In genomic region chr4:42512226-42512625, GRCh38 we compare ENCODE assay signal across 30 cellular contexts.
"Had no signal": no experiment of that assay in that cellular context is flagged by ENCODE, and none has a peak within 500 bp of the region (broad histone marks: within the 10 kb centered on the region; RNA-seq: fewer than 3 reads in every experiment).

No MANE protein-coding gene starts in this region.

- H3K27ac Mint-ChIP-seq: activated CD4-positive, alpha-beta memory T cell treated with anti-CD3 and anti-CD28 coated beads, Interleukin-2, amount 10 ng/mL, durations not matched to agents 7 days and 5 days; activated CD4-positive, alpha-beta T cell treated with anti-CD3 and anti-CD28 coated beads for 36 hours; activated CD4-positive, alpha-beta T cell treated with anti-CD3 and anti-CD28 coated beads, Interleukin-2, amount 10 ng/mL, durations not matched to agents 7 days and 5 days; activated CD8-positive, alpha-beta memory T cell treated with anti-CD3 and anti-CD28 coated beads, Interleukin-2, amount 10 ng/mL, durations not matched to agents 7 days and 5 days; activated CD8-positive, alpha-beta T cell treated with anti-CD3 and anti-CD28 coated beads, Interleukin-2, amount 10 ng/mL, durations not matched to agents 7 days and 5 days; activated naive CD4-positive, alpha-beta T cell treated with anti-CD3 and anti-CD28 coated beads, Interleukin-2, amount 10 ng/mL, durations not matched to agents 7 days and 5 days; activated naive CD4-positive, alpha-beta T cell treated with anti-CD3 and anti-CD28 coated beads, Interleukin-2, amount 50 U/mL, for 24 hours; activated naive CD8-positive, alpha-beta T cell; activated naive CD8-positive, alpha-beta T cell treated with anti-CD3 and anti-CD28 coated beads, Interleukin-2, amount 10 ng/mL, durations not matched to agents 7 days and 5 days; activated naive CD8-positive, alpha-beta T cell treated with anti-CD3 and anti-CD28 coated beads, Interleukin-2, amount 50 U/mL, for 24 hours; activated T-cell treated with anti-CD3 and anti-CD28 coated beads, Interleukin-2, amount 50 U/mL, for 24 hours; activated T-helper 2 cell treated with anti-CD3 and anti-CD28 coated beads, Interferon-gamma antibody, Interleukin-2, Interleukin-4, amounts not matched to agents 10 μg/mL and 5 μg/mL and 100 μg/mL, durations not matched to agents 14 hours and 24 hours and 36 hours; brain; T-helper 17 cell had no signal

- H3K9me3 Mint-ChIP-seq: activated CD4-positive, alpha-beta memory T cell treated with anti-CD3 and anti-CD28 coated beads, Interleukin-2, amount 10 ng/mL, durations not matched to agents 7 days and 5 days; activated CD4-positive, alpha-beta T cell treated with anti-CD3 and anti-CD28 coated beads, Interleukin-2, amount 10 ng/mL, durations not matched to agents 7 days and 5 days; activated naive CD4-positive, alpha-beta T cell treated with anti-CD3 and anti-CD28 coated beads, Interleukin-2, amount 10 ng/mL, durations not matched to agents 7 days and 5 days; activated naive CD4-positive, alpha-beta T cell treated with anti-CD3 and anti-CD28 coated beads, Interleukin-2, amount 50 U/mL, for 24 hours; activated naive CD8-positive, alpha-beta T cell treated with anti-CD3 and anti-CD28 coated beads, Interleukin-2, amount 10 ng/mL, durations not matched to agents 7 days and 5 days; activated naive CD8-positive, alpha-beta T cell treated with anti-CD3 and anti-CD28 coated beads, Interleukin-2, amount 50 U/mL, for 24 hours; activated T-cell treated with anti-CD3 and anti-CD28 coated beads, Interleukin-2, amount 50 U/mL, for 24 hours; activated T-helper 2 cell treated with anti-CD3 and anti-CD28 coated beads, Interferon-gamma antibody, Interleukin-2, Interleukin-4, amounts not matched to agents 10 μg/mL and 5 μg/mL and 100 μg/mL, durations not matched to agents 14 hours and 24 hours and 36 hours; brain; central memory CD8-positive, alpha-beta T cell had no signal

- H3K36me3 Mint-ChIP-seq: activated naive CD4-positive, alpha-beta T cell treated with anti-CD3 and anti-CD28 coated beads, Interleukin-2, amount 10 ng/mL, durations not matched to agents 7 days and 5 days had no signal

- H3K4me3 Mint-ChIP-seq: activated CD4-positive, alpha-beta memory T cell treated with anti-CD3 and anti-CD28 coated beads, Interleukin-2, amount 10 ng/mL, durations not matched to agents 7 days and 5 days; activated CD4-positive, alpha-beta T cell treated with anti-CD3 and anti-CD28 coated beads for 36 hours; activated CD4-positive, alpha-beta T cell treated with anti-CD3 and anti-CD28 coated beads, Interleukin-2, amount 10 ng/mL, durations not matched to agents 7 days and 5 days; activated CD8-positive, alpha-beta memory T cell treated with anti-CD3 and anti-CD28 coated beads, Interleukin-2, amount 10 ng/mL, durations not matched to agents 7 days and 5 days; activated CD8-positive, alpha-beta T cell treated with anti-CD3 and anti-CD28 coated beads, Interleukin-2, amount 10 ng/mL, durations not matched to agents 7 days and 5 days; activated naive CD4-positive, alpha-beta T cell treated with anti-CD3 and anti-CD28 coated beads, Interleukin-2, amount 10 ng/mL, durations not matched to agents 7 days and 5 days; activated naive CD4-positive, alpha-beta T cell treated with anti-CD3 and anti-CD28 coated beads, Interleukin-2, amount 50 U/mL, for 24 hours; activated naive CD8-positive, alpha-beta T cell; activated naive CD8-positive, alpha-beta T cell treated with anti-CD3 and anti-CD28 coated beads, Interleukin-2, amount 10 ng/mL, durations not matched to agents 7 days and 5 days; activated naive CD8-positive, alpha-beta T cell treated with anti-CD3 and anti-CD28 coated beads, Interleukin-2, amount 50 U/mL, for 24 hours; activated T-cell treated with anti-CD3 and anti-CD28 coated beads, Interleukin-2, amount 50 U/mL, for 24 hours; brain; central memory CD8-positive, alpha-beta T cell; T-helper 17 cell had no signal

- H3K27me3 Mint-ChIP-seq: activated CD4-positive, alpha-beta memory T cell treated with anti-CD3 and anti-CD28 coated beads, Interleukin-2, amount 10 ng/mL, durations not matched to agents 7 days and 5 days; activated CD4-positive, alpha-beta T cell treated with anti-CD3 and anti-CD28 coated beads for 36 hours; activated CD4-positive, alpha-beta T cell treated with anti-CD3 and anti-CD28 coated beads, Interleukin-2, amount 10 ng/mL, durations not matched to agents 7 days and 5 days; activated CD8-positive, alpha-beta memory T cell treated with anti-CD3 and anti-CD28 coated beads, Interleukin-2, amount 10 ng/mL, durations not matched to agents 7 days and 5 days; activated naive CD4-positive, alpha-beta T cell treated with anti-CD3 and anti-CD28 coated beads, Interleukin-2, amount 10 ng/mL, durations not matched to agents 7 days and 5 days; activated naive CD4-positive, alpha-beta T cell treated with anti-CD3 and anti-CD28 coated beads, Interleukin-2, amount 50 U/mL, for 24 hours; activated naive CD8-positive, alpha-beta T cell; activated naive CD8-positive, alpha-beta T cell treated with anti-CD3 and anti-CD28 coated beads, Interleukin-2, amount 10 ng/mL, durations not matched to agents 7 days and 5 days; activated naive CD8-positive, alpha-beta T cell treated with anti-CD3 and anti-CD28 coated beads, Interleukin-2, amount 50 U/mL, for 24 hours; activated T-cell treated with anti-CD3 and anti-CD28 coated beads, Interleukin-2, amount 50 U/mL, for 24 hours; brain; central memory CD8-positive, alpha-beta T cell; T-helper 17 cell had no signal

- H3K4me1 Mint-ChIP-seq: activated CD4-positive, alpha-beta memory T cell treated with anti-CD3 and anti-CD28 coated beads, Interleukin-2, amount 10 ng/mL, durations not matched to agents 7 days and 5 days; activated CD4-positive, alpha-beta T cell treated with anti-CD3 and anti-CD28 coated beads, Interleukin-2, amount 10 ng/mL, durations not matched to agents 7 days and 5 days; activated CD8-positive, alpha-beta memory T cell treated with anti-CD3 and anti-CD28 coated beads, Interleukin-2, amount 10 ng/mL, durations not matched to agents 7 days and 5 days; activated naive CD4-positive, alpha-beta T cell treated with anti-CD3 and anti-CD28 coated beads, Interleukin-2, amount 50 U/mL, for 24 hours; central memory CD8-positive, alpha-beta T cell had no signal

- DNase-seq: activated CD4-positive, alpha-beta memory T cell treated with anti-CD3 and anti-CD28 coated beads, Interleukin-2, amount 10 ng/mL, durations not matched to agents 7 days and 5 days; activated CD4-positive, alpha-beta T cell treated with anti-CD3 and anti-CD28 coated beads for 1 hour; activated CD4-positive, alpha-beta T cell treated with anti-CD3 and anti-CD28 coated beads for 36 hours; activated CD4-positive, alpha-beta T cell treated with anti-CD3 and anti-CD28 coated beads for 48 hours; activated CD4-positive, alpha-beta T cell treated with anti-CD3 and anti-CD28 coated beads, Interleukin-2, amount 10 ng/mL, durations not matched to agents 7 days and 5 days; activated CD4-positive, alpha-beta T cell treated with anti-CD3 and anti-CD28 coated beads, Interleukin-2, amount 50 U/mL, for 48 hours; activated CD4-positive, CD25-positive, alpha-beta regulatory T cell; activated CD8-positive, alpha-beta memory T cell treated with anti-CD3 and anti-CD28 coated beads for 24 hours; activated CD8-positive, alpha-beta memory T cell treated with anti-CD3 and anti-CD28 coated beads, Interleukin-2, amount 10 ng/mL, durations not matched to agents 7 days and 5 days; activated CD8-positive, alpha-beta memory T cell treated with anti-CD3 and anti-CD28 coated beads, Interleukin-2, amount 50 U/mL, for 48 hours; activated CD8-positive, alpha-beta T cell treated with anti-CD3 and anti-CD28 coated beads, Interleukin-2, amount 10 ng/mL, durations not matched to agents 7 days and 5 days; activated effector memory CD4-positive, alpha-beta T cell treated with Interleukin-2 at 50 U/mL for 16 hours; activated gamma-delta T cell; activated naive CD4-positive, alpha-beta T cell treated with anti-CD3 and anti-CD28 coated beads, Interleukin-2, amount 10 ng/mL, durations not matched to agents 7 days and 5 days; activated naive CD4-positive, alpha-beta T cell treated with Interleukin-2 at 50 U/mL for 16 hours; activated naive CD8-positive, alpha-beta T cell treated with anti-CD3 and anti-CD28 coated beads, Interleukin-2, amount 10 ng/mL, durations not matched to agents 7 days and 5 days; activated naive CD8-positive, alpha-beta T cell treated with anti-CD3 and anti-CD28 coated beads, Interleukin-2, amount 50 U/mL, for 24 hours; activated T-cell treated with anti-CD3 and anti-CD28 coated beads, Interleukin-2, amount 50 U/mL, for 24 hours; activated T-cell treated with anti-CD3 and anti-CD28 coated beads, Interleukin-2, amount 50 U/mL, for 48 hours; amygdala; anterior cingulate cortex; caudate nucleus; cerebellar nuclear complex; T-helper 17 cell had no signal

- ATAC-seq: activated CD4-positive, alpha-beta T cell treated with anti-CD3 and anti-CD28 coated beads for 36 hours; activated CD4-positive, CD25-positive, alpha-beta regulatory T cell treated with anti-CD3 and anti-CD28 coated beads, Interleukin-2, amount 50 U/mL, for 24 hours; activated CD8-positive, alpha-beta memory T cell treated with anti-CD3 and anti-CD28 coated beads, Interleukin-2, amount 10 ng/mL, durations not matched to agents 7 days and 5 days; activated CD8-positive, alpha-beta T cell treated with anti-CD3 and anti-CD28 coated beads, Interleukin-2, amount 10 ng/mL, durations not matched to agents 7 days and 5 days; activated naive CD8-positive, alpha-beta T cell treated with anti-CD3 and anti-CD28 coated beads, Interleukin-2, amount 50 U/mL, for 24 hours; T-helper 17 cell had no signal
